Comparison of ENCODE assay signal across 8 cellular contexts in genomic region chr3:101561630-101562328, GRCh38.
A peak's percentile ranks its signal among the peaks of the same experiment; 100 is the strongest.
DNase-seq lines count a peak whose midpoint lies in the region; ATAC-seq, FAIRE-seq and TF ChIP-seq lines count a peak whose summit lies in the region.

TSS of gene TRMT10C (plus strand) at chr3:101561868. CDS start at chr3:101564782, 2,914 bp downstream.

- H3K4me3 Mint-ChIP-seq in central memory CD8-positive, alpha-beta T cell = peak within 1 kb of the TSS; percentile 91

- H3K36me3 Mint-ChIP-seq in central memory CD8-positive, alpha-beta T cell (ENCODE audit: insufficient read depth) = peaks cover 33% of the 10 kb centered on the region

- ATAC-seq in HG03196 (IDR thresholded peaks at IDR 0.05; ENCODE audit: unreplicated experiment) = peak; percentile 100
- peak; percentile 98 for ATAC-seq in central memory CD8-positive, alpha-beta T cell (replicated peaks; ENCODE audit: extremely low read depth, poor library complexity, severe bottlenecking)

- no peaks in the 10 kb centered on the region for H3K9me3 Mint-ChIP-seq in central memory CD8-positive, alpha-beta T cell

- DNase-seq in AG08396 (ENCODE audit: low spot score) = peak; percentile 93
- DNase-seq in NCI-H446 (lab: John Stamatoyannopoulos, UW) = peak; percentile 87 to 95
- peak; percentile 83 for DNase-seq in activated CD4-positive, CD25-positive, alpha-beta regulatory T cell treated with anti-CD3 and anti-CD28 coated beads, Interleukin-2, amount 50 U/mL, for 16 hours (ENCODE audit: low read depth, low spot score)
- peak; percentile 83 to 89 for DNase-seq in central memory CD8-positive, alpha-beta T cell (ENCODE audit: low spot score in 2 of 2)
- DNase-seq in stimulated activated CD4-positive, alpha-beta T cell treated with anti-CD3 and anti-CD28 coated beads, Interleukin-12 subunit alpha, Interleukin-12 subunit beta, amount 100 ng/mL, for 4 hours = peak; percentile 88

- H3K27me3 Mint-ChIP-seq in central memory CD8-positive, alpha-beta T cell = peaks cover 6% of the 10 kb centered on the region

- in situ Hi-C loops in GM18951 (cut with MboI; ENCODE audit: low sequenced_read_pairs, unreplicated experiment) = no loop called here

- peak; percentile 83 for TF ChIP-seq POLR2A in GM18951 (IDR thresholded peaks at IDR 0.05; ENCODE audit: extremely low read depth, insufficient read depth, insufficient read length)

- FAIRE-seq in islet of Langerhans (lab: Jason Lieb, UNC) = peak; percentile 5

- H3K27ac Mint-ChIP-seq in central memory CD8-positive, alpha-beta T cell (ENCODE audit: low read depth) = peak within 1 kb of the TSS; percentile 95

- peaks cover 22% of the 10 kb centered on the region for H3K4me1 Mint-ChIP-seq in central memory CD8-positive, alpha-beta T cell

Comparison
In these comparisons a context has a peak if more than half of its experiments do, and no peak if none do; other contexts are left out.
1. Peak in every context shown above with its lines: DNase-seq and ATAC-seq.